19 cellular contexts compared by ENCODE assay signal in genomic region chr7:35508623-35509400, GRCh38.
DNase-seq lines count a peak whose midpoint lies in the region; ATAC-seq, FAIRE-seq and TF ChIP-seq lines count a peak whose summit lies in the region.
"Had no signal": no experiment of that assay in that cellular context is flagged by ENCODE, and none has a peak within 500 bp of the region (broad histone marks: within the 10 kb centered on the region; RNA-seq: fewer than 3 reads in every experiment).

No MANE protein-coding gene starts in this region.

- no peaks in the 10 kb centered on the region for H3K27me3 ChIP-seq in endodermal cell (ENCODE audit: control insufficient read depth, insufficient read depth, low read length, poor library complexity, severe bottlenecking)
- H3K27me3 ChIP-seq: breast epithelium, stomach had no signal

- no peaks in the 10 kb centered on the region for H3K4me1 ChIP-seq in endodermal cell (ENCODE audit: control insufficient read depth, insufficient read depth, low read length)
- H3K4me1 ChIP-seq: breast epithelium had no signal

- H3K27ac ChIP-seq in endodermal cell (ENCODE audit: low read depth, low read length), result no peak overlapping the region
- H3K27ac ChIP-seq: breast epithelium, neutrophil, skin epidermis, stomach had no signal

- no peak overlapping the region for H3K4me3 ChIP-seq in endodermal cell (ENCODE audit: low read length)
- H3K4me3 ChIP-seq: breast epithelium, skin epidermis, stomach had no signal

- ATAC-seq in stimulated activated naive CD8-positive, alpha-beta T cell treated with anti-CD3 and anti-CD28 coated beads, Interleukin-15, amount 100 ng/mL, for 72 hours, result peak; percentile 19
- no peak for ATAC-seq in stimulated activated naive CD8-positive, alpha-beta T cell treated with anti-CD3 and anti-CD28 coated beads, Interleukin-15, Interleukin-2, amounts not matched to agents 100 U/mL and 50 U/mL, for 24 hours
- no peak for ATAC-seq in activated CD4-positive, CD25-positive, alpha-beta regulatory T cell treated with anti-CD3 and anti-CD28 coated beads, Interleukin-2, amount 50 U/mL, for 24 hours

- no peak overlapping the region for H3K4me3 Mint-ChIP-seq in stimulated activated naive CD8-positive, alpha-beta T cell treated with anti-CD3 and anti-CD28 coated beads, Interleukin-15, amount 100 ng/mL, for 72 hours
- H3K4me3 Mint-ChIP-seq in endodermal cell, result no peak overlapping the region

- H3K4me1 Mint-ChIP-seq in stimulated activated naive CD8-positive, alpha-beta T cell treated with anti-CD3 and anti-CD28 coated beads, Interleukin-15, amount 100 ng/mL, for 72 hours, result no peaks in the 10 kb centered on the region
- peaks cover 24% of the 10 kb centered on the region for H3K4me1 Mint-ChIP-seq in endodermal cell

- no peaks in the 10 kb centered on the region for H3K9me3 Mint-ChIP-seq in stimulated activated naive CD8-positive, alpha-beta T cell treated with anti-CD3 and anti-CD28 coated beads, Interleukin-15, amount 100 ng/mL, for 72 hours
- H3K9me3 Mint-ChIP-seq in endodermal cell, result no peaks in the 10 kb centered on the region

- no peaks in the 10 kb centered on the region for H3K9me3 ChIP-seq in endodermal cell (ENCODE audit: control insufficient read depth, low read length)
- H3K9me3 ChIP-seq: breast epithelium, neutrophil, stomach had no signal

- peaks cover 9% of the 10 kb centered on the region for H3K27me3 Mint-ChIP-seq in stimulated activated naive CD8-positive, alpha-beta T cell treated with anti-CD3 and anti-CD28 coated beads, Interleukin-15, amount 100 ng/mL, for 72 hours
- H3K27me3 Mint-ChIP-seq in endodermal cell (ENCODE audit: insufficient read depth), result peaks cover 19% of the 10 kb centered on the region

- 90% methylated on average over 3 of the region's 3 CpGs; no CpG with 5 or more reads in 1 of the 2 experiments for WGBS in endodermal cell (ENCODE audit: insufficient coverage in 1 of 2, insufficient read length in 1 of 2), 2 experiments

- no peak for DNase-seq in stimulated activated naive CD8-positive, alpha-beta T cell treated with anti-CD3 and anti-CD28 coated beads, Interleukin-15, amount 100 ng/mL, for 72 hours
- no peak for DNase-seq in stimulated activated naive CD8-positive, alpha-beta T cell treated with anti-CD3 and anti-CD28 coated beads, Interleukin-15, Interleukin-2, amounts not matched to agents 100 U/mL and 50 U/mL, for 24 hours
- DNase-seq in OCI-M1 (lab: John Stamatoyannopoulos, UW), result peak; percentile 1
- no peak for DNase-seq in endodermal cell
- DNase-seq in urothelium cell line (ENCODE audit: low spot score), result no peak
- no peak for DNase-seq in mesenteric fat pad (ENCODE audit: low spot score)
- DNase-seq in T-helper 1 cell, result no peak
- DNase-seq: activated naive CD4-positive, alpha-beta T cell treated with Interleukin-2 at 50 U/mL for 16 hours; effector CD8-positive, alpha-beta T cell; foreskin melanocyte; midbrain; MV-4-11; NCI-H2107; NK-92 treated with Interleukin-12 subunit alpha and Interleukin-12 subunit beta, amount 100 ng/mL, for 24 hours; stomach had no signal

- H3K9ac ChIP-seq in endodermal cell (ENCODE audit: extremely low read depth, low read length, poor library complexity, severe bottlenecking), result no peak overlapping the region

- H3K27ac Mint-ChIP-seq in stimulated activated naive CD8-positive, alpha-beta T cell treated with anti-CD3 and anti-CD28 coated beads, Interleukin-15, amount 100 ng/mL, for 72 hours, result no peak overlapping the region
- no peak overlapping the region for H3K27ac Mint-ChIP-seq in endodermal cell

- FAIRE-seq in urothelium cell line (lab: Jason Lieb, UNC), result peak; percentile 42

- no peaks in the 10 kb centered on the region for H3K36me3 ChIP-seq in endodermal cell (ENCODE audit: control insufficient read depth, insufficient read depth, low read length)
- H3K36me3 ChIP-seq: breast epithelium, neutrophil, stomach had no signal

- no peaks in the 10 kb centered on the region for H3K36me3 Mint-ChIP-seq in endodermal cell (ENCODE audit: low read depth)

- peak; percentile 50 for TF ChIP-seq CTCF in endodermal cell (conservative IDR thresholded peaks at IDR 0.05)
